9 cellular contexts compared by ENCODE assay signal in the genomic region with DNA sequence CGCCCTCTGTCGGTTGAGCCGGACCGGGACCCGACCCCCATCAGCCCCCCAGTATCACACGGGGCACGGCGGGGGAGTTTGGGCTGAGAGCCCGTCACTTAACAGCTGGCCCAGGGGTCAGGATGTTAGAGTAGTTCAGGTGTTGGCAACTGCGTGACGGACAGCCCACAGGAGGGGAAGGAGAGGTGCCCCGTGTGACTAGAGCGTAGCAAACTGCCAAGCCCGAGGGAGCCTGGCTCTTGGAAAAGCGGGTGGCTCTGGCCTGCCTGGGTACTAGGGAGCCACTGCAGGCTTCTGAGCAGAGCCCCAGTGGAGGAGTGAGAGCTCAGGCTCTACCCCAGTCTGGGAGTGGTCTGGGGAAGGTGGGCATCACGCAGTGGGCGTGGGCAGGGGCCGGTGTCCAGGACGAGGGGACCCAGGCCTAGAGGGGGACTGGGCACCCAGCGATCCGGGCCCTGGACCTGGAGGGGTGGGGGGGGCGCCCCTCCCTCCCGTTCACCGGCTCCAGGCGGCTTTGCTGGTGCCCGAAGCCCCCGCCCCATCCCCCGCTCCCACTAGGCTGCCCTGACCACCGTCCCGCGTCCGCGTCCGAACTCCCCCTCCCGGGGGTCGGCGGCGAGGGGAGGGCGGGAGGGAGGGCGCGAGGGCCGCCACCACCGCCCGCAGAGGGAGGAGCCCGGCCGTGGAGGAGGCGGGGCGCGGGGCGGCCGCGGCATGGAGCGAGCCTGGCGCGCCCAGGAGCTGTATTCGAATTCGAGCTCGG. TPM values are rescaled to one million over a fixed set of nuclear protein-coding genes. Genes with fewer than 3 reads are reported as not detected.
DNase-seq lines count a peak whose midpoint lies in the region; TF ChIP-seq lines count a peak whose summit lies in the region.
"Had no signal": no experiment of that assay in that cellular context is flagged by ENCODE, and none has a peak within 500 bp of the region (broad histone marks: within the 10 kb centered on the region; RNA-seq: fewer than 3 reads in every experiment).

No MANE protein-coding gene starts in this region.

- peak; percentile 41 for TF ChIP-seq CTCF in BE2C (IDR thresholded peaks at IDR 0.05; ENCODE audit: low read depth, low read length)
- peak; percentile 67 for TF ChIP-seq CTCF in foreskin fibroblast (IDR thresholded peaks at IDR 0.05; ENCODE audit: low read depth, low read length)
- peak; percentile 46 for TF ChIP-seq CTCF in osteoblast (IDR thresholded peaks at IDR 0.05; ENCODE audit: extremely low read depth, low read depth, low read length)

- H3K79me2 ChIP-seq in osteoblast (ENCODE audit: insufficient read depth, low read length), result no peaks in the 10 kb centered on the region

- peak overlapping the region; percentile 42 for H3K9ac ChIP-seq in NT2/D1 (ENCODE audit: insufficient read length, low read depth)

- no peak overlapping the region for H3K27ac ChIP-seq in osteoblast (ENCODE audit: low read depth, low read length)

- peak overlapping the region; percentile 61 for H3K4me2 ChIP-seq in osteoblast (ENCODE audit: insufficient read depth, low read length)

- H3K4me3 ChIP-seq in BE2C (ENCODE audit: low read depth, low read length), result no peak overlapping the region
- no peak overlapping the region for H3K4me3 ChIP-seq in NT2/D1 (ENCODE audit: insufficient read length, low read depth)
- peak overlapping the region; percentile 29 to 45 for H3K4me3 ChIP-seq in foreskin fibroblast (ENCODE audit: low read depth in 1 of 2, low read length in 2 of 2)
- peak overlapping the region; percentile 46 for H3K4me3 ChIP-seq in osteoblast (ENCODE audit: insufficient read depth, low read length)

- DNase-seq in BE2C (peak; percentile 19), NT2/D1 (ENCODE audit: low read depth, low spot score) (no peak), foreskin fibroblast (peak in 1 of 2 donors; percentile 55), osteoblast (ENCODE audit: insufficient read length, low spot score, missing footprints) (peak; percentile 95), medulla oblongata (ENCODE audit: extremely low spot score) (no peak), GDM1 (lab: John Stamatoyannopoulos, UW) (no peak), SIG-M5 (lab: John Stamatoyannopoulos, UW) (no peak)
- DNase-seq in activated T-cell treated with anti-CD3 and anti-CD28 coated beads, Interleukin-2, amount 50 U/mL, for 1 hour, result no peak
- DNase-seq: activated T-cell treated with anti-CD3 and anti-CD28 coated beads for 4 hours had no signal

- H3K4me1 ChIP-seq in BE2C (0 out of 2 replicates have a peak, but pooled peaks cover under 1% of the 10 kb centered on the region), NT2/D1 (ENCODE audit: insufficient read depth, insufficient read length) (peaks cover 20% of the 10 kb centered on the region), osteoblast (ENCODE audit: insufficient read depth, low read length) (no peaks in the 10 kb centered on the region)

- H3K9me3 ChIP-seq in BE2C (no peaks in the 10 kb centered on the region), NT2/D1 (ENCODE audit: insufficient read depth, low read length) (no peaks in the 10 kb centered on the region), osteoblast (ENCODE audit: low read depth, low read length) (no peaks in the 10 kb centered on the region)

- H3K27me3 ChIP-seq in BE2C (peaks cover 20% of the 10 kb centered on the region), NT2/D1 (ENCODE audit: insufficient read depth, insufficient read length) (no peaks in the 10 kb centered on the region), osteoblast (ENCODE audit: insufficient read depth, low read length) (peaks cover 3% of the 10 kb centered on the region)

- H4K20me1 ChIP-seq in osteoblast (ENCODE audit: insufficient read depth, low read length), result no peaks in the 10 kb centered on the region

- no peaks in the 10 kb centered on the region for H3K36me3 ChIP-seq in BE2C
- H3K36me3 ChIP-seq in NT2/D1 (ENCODE audit: insufficient read depth, insufficient read length, low read length), result peaks cover 14% of the 10 kb centered on the region
- H3K36me3 ChIP-seq in osteoblast (ENCODE audit: insufficient read depth, low read length), result no peaks in the 10 kb centered on the region

- H2AFZ ChIP-seq in osteoblast (ENCODE audit: low read length), result no peak overlapping the region

RNA-seq across cellular contexts. Expression of a gene that starts 24.4 kb away (rescaled TPM):
- polyA plus RNA-seq in BE2C (2012; ENCODE audit: insufficient read depth, insufficient read length, low read depth), result 3.3 TPM
- total RNA-seq in osteoblast, result 0.36 and 0.59 TPM in 2 replicates

RNA-seq across cellular contexts. Expression of a gene that starts 41.0 kb away (rescaled TPM):
- not detected for polyA plus RNA-seq in BE2C (2012; ENCODE audit: insufficient read depth, insufficient read length, low read depth)
- 1.4 TPM in 1 of 2 replicates, not detected in the other for total RNA-seq in osteoblast

Comparison
In these comparisons a context has a peak if more than half of its experiments do, and no peak if none do; other contexts are left out.
1. DNase-seq: peak in BE2C (single experiment) and osteoblast (single experiment); none in NT2/D1 (single experiment), medulla oblongata (single experiment), GDM1 (single experiment), activated T-cell treated with anti-CD3 and anti-CD28 coated beads, Interleukin-2, amount 50 U/mL, for 1 hour (single experiment) and SIG-M5 (single experiment).
2. H3K4me3 ChIP-seq: peak in foreskin fibroblast (2 of 2) and osteoblast (single experiment); none in BE2C (single experiment) and NT2/D1 (single experiment).
3. Peak in every context shown above with its lines, with median percentiles within 50 percentile points of each other: CTCF ChIP-seq.